ENCODE assay signal across 8 cellular contexts in genomic region chr18:159037-159652, GRCh38. TPM values are rescaled to one million over a fixed set of nuclear protein-coding genes. Genes with fewer than 3 reads are reported as not detected.
DNase-seq lines count a peak whose midpoint lies in the region; ATAC-seq, FAIRE-seq and TF ChIP-seq lines count a peak whose summit lies in the region.

No MANE protein-coding gene starts in this region.

- ATAC-seq in HepG2 (peak; percentile 67), GM18907 (IDR thresholded peaks at IDR 0.05; ENCODE audit: unreplicated experiment) (no peak)

- in situ Hi-C loops in HepG2 (cut with HindIII; ENCODE audit: extremely low pct_ligation_motif_present, low pct_unique_long_range_greater_than_20kb) (no loop called here), transverse colon (cut with MboI; ENCODE audit: low pct_ligation_motif_present in 1 of 4, low pct_unique_long_range_greater_than_20kb in 1 of 4, low sequenced_read_pairs in 3 of 4) (no loop called here)

- TF ChIP-seq CTCF in MCF 10A (IDR thresholded peaks at IDR 0.05; ENCODE audit: unreplicated experiment): no peak
- TF ChIP-seq CTCF in HepG2 (CRISPR knock-in tag; IDR thresholded peaks at IDR 0.05): no peak
- TF ChIP-seq CTCF in transverse colon (IDR thresholded peaks at IDR 0.05): no peak

- H3K27ac Mint-ChIP-seq in activated naive CD4-positive, alpha-beta T cell treated with anti-CD3 and anti-CD28 coated beads, Interleukin-2, amount 10 ng/mL, durations not matched to agents 7 days and 5 days: peak overlapping the region; percentile 96
- H3K27ac Mint-ChIP-seq in MCF 10A (ENCODE audit: low read depth, unreplicated experiment): peak overlapping the region; percentile 92

- peak overlapping the region; percentile 84 for H3K9ac ChIP-seq in HepG2 (ENCODE audit: insufficient read depth, low read depth, low read length)

- BruUV-seq in MCF 10A (replicated peaks; lab: Mats Ljungman, UMichigan): TSS peak; percentile 48
- TSS peak; percentile 69 for BruUV-seq in HepG2 (replicated peaks; lab: Mats Ljungman, UMichigan)

- CTCF ChIA-PET in activated naive CD4-positive, alpha-beta T cell treated with anti-CD3 and anti-CD28 coated beads, Interleukin-2, amount 10 ng/mL, durations not matched to agents 7 days and 5 days (lab: Charles Lee): no interaction called here
- CTCF ChIA-PET in MCF 10A (lab: Yijun Ruan, JAX) (interaction anchor here (1.1 kb wide), 1 partner anchor 109 kb away, joined by 3 read pairs; the partner anchor contains the start of gene THOC1), HepG2 (lab: Yijun Ruan, JAX; ENCODE audit: low intra/inter-chr PET ratio, low total read pairs) (no interaction called here)

- H3K27ac ChIP-seq in HepG2 (ENCODE audit: extremely low read length, insufficient read depth, low read length) (peak overlapping the region; percentile 80), transverse colon (peak overlapping the region; percentile 85 to 91 (median 88))

- no peaks in the 10 kb centered on the region for H3K9me3 Mint-ChIP-seq in activated naive CD4-positive, alpha-beta T cell treated with anti-CD3 and anti-CD28 coated beads, Interleukin-2, amount 10 ng/mL, durations not matched to agents 7 days and 5 days
- no peaks in the 10 kb centered on the region for H3K9me3 Mint-ChIP-seq in MCF 10A (ENCODE audit: unreplicated experiment)

- TF ChIP-seq POLR2A in HepG2 (IDR thresholded peaks at IDR 0.05; ENCODE audit: insufficient read depth in 1 of 2, low read depth in 2 of 2, low read length in 2 of 2) (no peak), transverse colon (IDR thresholded peaks at IDR 0.05) (no peak)

- H3K27me3 Mint-ChIP-seq in activated naive CD4-positive, alpha-beta T cell treated with anti-CD3 and anti-CD28 coated beads, Interleukin-2, amount 10 ng/mL, durations not matched to agents 7 days and 5 days: no peaks in the 10 kb centered on the region
- no peaks in the 10 kb centered on the region for H3K27me3 Mint-ChIP-seq in MCF 10A (ENCODE audit: insufficient read depth, unreplicated experiment)

- H3K36me3 Mint-ChIP-seq in activated naive CD4-positive, alpha-beta T cell treated with anti-CD3 and anti-CD28 coated beads, Interleukin-2, amount 10 ng/mL, durations not matched to agents 7 days and 5 days: peaks cover 18% of the 10 kb centered on the region
- H3K36me3 Mint-ChIP-seq in MCF 10A (ENCODE audit: insufficient read depth, unreplicated experiment): peaks cover 24% of the 10 kb centered on the region

- DNase-seq in activated naive CD4-positive, alpha-beta T cell treated with anti-CD3 and anti-CD28 coated beads, Interleukin-2, amount 10 ng/mL, durations not matched to agents 7 days and 5 days: no peak
- no peak for DNase-seq in activated naive CD4-positive, alpha-beta T cell treated with Interleukin-2 at 50 U/mL for 16 hours
- DNase-seq in NAMALWA (ENCODE audit: low spot score): peak; percentile 49
- DNase-seq in MCF 10A (ENCODE audit: unreplicated experiment): peak; percentile 23
- peak; percentile 33 for DNase-seq in HepG2 (ENCODE audit: low spot score)
- DNase-seq in transverse colon: no peak
- DNase-seq in mesenteric fat pad (ENCODE audit: low spot score): no peak

- peaks cover 0 to 3% of the 10 kb centered on the region in 2 experiments; a peak in 1 of 5 replicates for H3K27me3 ChIP-seq in HepG2 (ENCODE audit: control insufficient read depth in 1 of 2, insufficient read depth in 2 of 2, low read length in 2 of 2)
- H3K27me3 ChIP-seq in transverse colon: no peaks in the 10 kb centered on the region

- peaks cover 32% of the 10 kb centered on the region for H3K4me1 Mint-ChIP-seq in activated naive CD4-positive, alpha-beta T cell treated with anti-CD3 and anti-CD28 coated beads, Interleukin-2, amount 10 ng/mL, durations not matched to agents 7 days and 5 days
- H3K4me1 Mint-ChIP-seq in MCF 10A (ENCODE audit: insufficient read depth, unreplicated experiment): peaks cover 20% of the 10 kb centered on the region

- POLR2A ChIA-PET in MCF 10A (lab: Yijun Ruan, JAX) (interaction anchor here (0.6 to 3.3 kb wide), 4 partner anchors 13 to 109 kb away, joined by 3 to 18 read pairs (median 6); partner anchors contain the start of gene THOC1), HepG2 (lab: Yijun Ruan, JAX) (interaction anchor here (1.6 kb wide), 2 partner anchors 109 to 499 kb away, joined by 3 to 4 read pairs; partner anchors contain the start of gene THOC1)

- peaks cover 1 to 12% of the 10 kb centered on the region in 2 experiments; a peak in 2 of 5 replicates for H3K36me3 ChIP-seq in HepG2 (replicated peaks in 1 of 2; ENCODE audit: control insufficient read depth in 1 of 2, insufficient read depth in 2 of 2, low read length in 2 of 2)
- peaks cover 0 to 9% (median 2%) of the 10 kb centered on the region in 4 donors for H3K36me3 ChIP-seq in transverse colon

- WGBS in HepG2 (ENCODE audit: low lambda C conversion rate): 3% methylated on average over 13 of the region's 23 CpGs
- WGBS in transverse colon (ENCODE audit: low coverage in 1 of 2), 2 donors: 2 to 7% methylated on average over 2 to 23 of the region's 23 CpGs

- H3K79me2 ChIP-seq in HepG2 (ENCODE audit: insufficient read depth, low read length): peaks cover 50% of the 10 kb centered on the region

- H3K4me2 ChIP-seq in HepG2 (ENCODE audit: low read depth, low read length): peak overlapping the region; percentile 83

- TF ChIP-seq EP300 in HepG2 (IDR thresholded peaks at IDR 0.05; ENCODE audit: low read depth in 2 of 2, low read length in 2 of 2) (no peak), HepG2 (CRISPR knock-in tag; IDR thresholded peaks at IDR 0.05; ENCODE audit: borderline replicate concordance) (no peak), transverse colon (IDR thresholded peaks at IDR 0.05; ENCODE audit: low read depth) (no peak)

- intact Hi-C loops in MCF 10A (cut with micrococcal nuclease): no loop called here
- intact Hi-C loops in HepG2 (cut with micrococcal nuclease; ENCODE audit: unreplicated experiment): loop anchor here (5.0 kb wide), 1 partner anchor 47 kb away; no protein-coding TSS in a partner anchor
- intact Hi-C loops in transverse colon (cut with DNase I; ENCODE audit: low total_unique reads): no loop called here

- H3K4me1 ChIP-seq in HepG2 (ENCODE audit: insufficient read depth, low read length): peaks cover 55% of the 10 kb centered on the region
- H3K4me1 ChIP-seq in transverse colon: peaks cover 5 to 23% (median 15%) of the 10 kb centered on the region in 4 donors

- FAIRE-seq in HepG2 (lab: Jason Lieb, UNC): no peak

- no peak for TF ChIP-seq RAD21 in HepG2 (CRISPR knock-in tag; IDR thresholded peaks at IDR 0.05)

- peak overlapping the region; percentile 90 for H3K4me3 Mint-ChIP-seq in activated naive CD4-positive, alpha-beta T cell treated with anti-CD3 and anti-CD28 coated beads, Interleukin-2, amount 10 ng/mL, durations not matched to agents 7 days and 5 days
- H3K4me3 Mint-ChIP-seq in MCF 10A (ENCODE audit: unreplicated experiment): peak overlapping the region; percentile 93

- no peak overlapping the region for H2AFZ ChIP-seq in HepG2 (ENCODE audit: low read length)

- H3K4me3 ChIP-seq in HepG2 (replicated peaks in 1 of 3; ENCODE audit: insufficient read depth in 1 of 3, low read depth in 2 of 3, low read length in 3 of 3) (peak overlapping the region; percentile 75 to 90 (median 88)), transverse colon (peak overlapping the region; percentile 47 to 83 (median 73))

- H3K9me3 ChIP-seq in HepG2 (ENCODE audit: low read length): no peaks in the 10 kb centered on the region
- H3K9me3 ChIP-seq in transverse colon: no peaks in the 10 kb centered on the region

- H4K20me1 ChIP-seq in HepG2 (ENCODE audit: insufficient read depth, low read length): peaks cover 24% of the 10 kb centered on the region

TF ChIP-seq in HepG2, 621 proteins besides CTCF, POLR2A, EP300 and RAD21 (continues in another document):
- no peak for TF ChIP-seq MAX (IDR thresholded peaks at IDR 0.05)
- TF ChIP-seq ZNF644 (CRISPR knock-in tag; IDR thresholded peaks at IDR 0.05; ENCODE audit: low read depth): peak; percentile 85
- no peak for TF ChIP-seq NFRKB (IDR thresholded peaks at IDR 0.05)
- 0 out of 2 replicates have a peak, but pooled peaks have one; percentile 8 for TF ChIP-seq ZSCAN29 (CRISPR knock-in tag; conservative IDR thresholded peaks at IDR 0.05)
- TF ChIP-seq PRMT3 (CRISPR knock-in tag; IDR thresholded peaks at IDR 0.05; ENCODE audit: borderline replicate concordance, low read depth): no peak
- 0 out of 2 replicates have a peak, but pooled peaks have one; percentile 34 for TF ChIP-seq ZNF713 (CRISPR knock-in tag; IDR thresholded peaks at IDR 0.05)
- 0 out of 2 replicates have a peak, but pooled peaks have one; percentile 23 for TF ChIP-seq ZNF790 (CRISPR knock-in tag; IDR thresholded peaks at IDR 0.05; ENCODE audit: borderline replicate concordance)
- no peak for TF ChIP-seq ZNF766 (CRISPR knock-in tag; IDR thresholded peaks at IDR 0.05; ENCODE audit: borderline replicate concordance)

RNA-seq across cellular contexts. Expression of gene USP14, which starts 0.8 kb away (rescaled TPM):
- total RNA-seq in MCF 10A (2022) (76.7 and 79.1 TPM in 2 replicates), HepG2 (2016; rRNA removed; fragmentation: Illumina TruSeq; extraction: Trizol) (16.6 and 57.4 TPM in 2 replicates), transverse colon (10 to 100 TPM; 14.6 to 52.7 (median 21.3) TPM), mesenteric fat pad (62.9 TPM)
- 38.3 and 42.6 TPM in 2 replicates for total RNA-seq in HepG2 (2016; cell fraction: cytosol; rRNA removed; fragmentation: Illumina TruSeq; extraction: Trizol; ENCODE audit: low read depth)
- 14.9 and 54.3 TPM in 2 replicates for total RNA-seq in HepG2 (2016; cell fraction: insoluble cytoplasmic fraction; rRNA removed; fragmentation: Illumina TruSeq; extraction: Trizol)
- total RNA-seq in HepG2 (2016; cell fraction: membrane; rRNA removed; fragmentation: Illumina TruSeq; extraction: Trizol): 17.5 and 20.3 TPM in 2 replicates
- 31.7 and 37.4 TPM in 2 replicates for total RNA-seq in HepG2 (2016; cell fraction: nucleus; rRNA removed; fragmentation: Illumina TruSeq; extraction: Trizol)
- 10.7 and 14.7 TPM in 2 replicates for polyA plus RNA-seq in HepG2 (2011; rRNA removed)
- 4.1 and 7.6 TPM in 2 replicates for polyA plus RNA-seq in HepG2 (2011; cell fraction: cytosol; rRNA removed)
- polyA plus RNA-seq in HepG2 (2011; cell fraction: nucleus; rRNA removed): 10.2 and 11.9 TPM in 2 replicates
- 30.6 and 36.5 TPM in 2 replicates for polyA plus RNA-seq in HepG2 (2012)
- polyA plus RNA-seq in HepG2 (2016; cell fraction: cytosol; fragmentation: Illumina TruSeq; extraction: Trizol; ENCODE audit: low read depth): 6.5 and 6.6 TPM in 2 replicates
- polyA plus RNA-seq in HepG2 (2016; cell fraction: insoluble cytoplasmic fraction; fragmentation: Illumina TruSeq; extraction: Trizol; ENCODE audit: low read depth): 76.5 and 77.5 TPM in 2 replicates
- polyA plus RNA-seq in HepG2 (2016; cell fraction: membrane; fragmentation: Illumina TruSeq; extraction: Trizol; ENCODE audit: low read depth): 13.3 and 14.6 TPM in 2 replicates
- polyA plus RNA-seq in HepG2 (2016; cell fraction: nucleus; fragmentation: Illumina TruSeq; extraction: Trizol; ENCODE audit: insufficient read depth, low read depth): 60.5 and 65.0 TPM in 2 replicates
- polyA minus RNA-seq in HepG2 (2011; rRNA and poly(A)+ RNA removed; ENCODE audit: low replicate concordance): 5.4 and 7.6 TPM in 2 replicates
- 19.3 and 25.3 TPM in 2 replicates for polyA minus RNA-seq in HepG2 (2011; cell fraction: cytosol; rRNA and poly(A)+ RNA removed)
- polyA minus RNA-seq in HepG2 (2011; cell fraction: nucleus; rRNA and poly(A)+ RNA removed): 29.3 and 32.4 TPM in 2 replicates

Comparison
In these comparisons a context has a peak if more than half of its experiments do, and no peak if none do; other contexts are left out.
1. DNase-seq: peak in NAMALWA (single experiment), MCF 10A (single experiment) and HepG2 (single experiment); none in activated naive CD4-positive, alpha-beta T cell treated with anti-CD3 and anti-CD28 coated beads, Interleukin-2, amount 10 ng/mL, durations not matched to agents 7 days and 5 days (single experiment), activated naive CD4-positive, alpha-beta T cell treated with Interleukin-2 at 50 U/mL for 16 hours (single experiment), transverse colon (single experiment) and mesenteric fat pad (single experiment).